24 cellular contexts compared by ENCODE assay signal in genomic region chr4:7394184-7394575, GRCh38. TPM values are rescaled to one million over a fixed set of nuclear protein-coding genes. Genes with fewer than 3 reads are reported as not detected.
DNase-seq lines count a peak whose midpoint lies in the region; ATAC-seq, FAIRE-seq and TF ChIP-seq lines count a peak whose summit lies in the region.
"Had no signal": no experiment of that assay in that cellular context is flagged by ENCODE, and none has a peak within 500 bp of the region (broad histone marks: within the 10 kb centered on the region; RNA-seq: fewer than 3 reads in every experiment).

No MANE protein-coding gene starts in this region.

- no peak overlapping the region for H3K27ac ChIP-seq in BLaER1 treated with 17β-estradiol and CSF1 and Interleukin-3, amounts not matched to agents 10 nM and 100 nM
- no peak overlapping the region for H3K27ac ChIP-seq in coronary artery
- H3K27ac ChIP-seq in CD4-positive, alpha-beta memory T cell (ENCODE audit: low read depth, low read length): no peak overlapping the region
- H3K27ac ChIP-seq: GM23248, SJSA1 had no signal

- H3K9me3 ChIP-seq in BLaER1 treated with 17β-estradiol and CSF1 and Interleukin-3, amounts not matched to agents 10 nM and 100 nM (replicated peaks in 1 of 11): no peaks in the 10 kb centered on the region
- no peaks in the 10 kb centered on the region for H3K9me3 ChIP-seq in CD4-positive, alpha-beta memory T cell (ENCODE audit: control insufficient read depth in 1 of 2, low read length in 2 of 2)
- H3K9me3 ChIP-seq: SJSA1 had no signal

- H3K4me1 Mint-ChIP-seq in osteocyte (ENCODE audit: unreplicated experiment): peaks cover 5% of the 10 kb centered on the region
- H3K4me1 Mint-ChIP-seq in CD4-positive, alpha-beta memory T cell: no peaks in the 10 kb centered on the region

- H3K4me2 ChIP-seq in BLaER1 treated with 17β-estradiol and CSF1 and Interleukin-3, amounts not matched to agents 10 nM and 100 nM: peak overlapping the region in 8 of 11 experiments; percentile 8 to 89 (median 75); a peak in 11 of 22 replicates

- H3K9me3 Mint-ChIP-seq in osteocyte (ENCODE audit: unreplicated experiment): no peaks in the 10 kb centered on the region
- no peaks in the 10 kb centered on the region for H3K9me3 Mint-ChIP-seq in CD4-positive, alpha-beta memory T cell
- H3K9me3 Mint-ChIP-seq: H9 had no signal

- no peak overlapping the region for H3K4me3 Mint-ChIP-seq in osteocyte (ENCODE audit: unreplicated experiment)
- H3K4me3 Mint-ChIP-seq in CD4-positive, alpha-beta memory T cell: no peak overlapping the region
- H3K4me3 Mint-ChIP-seq: H9 had no signal

- CTCF ChIA-PET in CD4-positive, alpha-beta memory T cell (lab: Charles Lee; ENCODE audit: partially characterized antibody): no interaction called here

- no peaks in the 10 kb centered on the region; a peak in 1 of 22 replicates for H4K20me1 ChIP-seq in BLaER1 treated with 17β-estradiol and CSF1 and Interleukin-3, amounts not matched to agents 10 nM and 100 nM

- H3K36me3 ChIP-seq in BLaER1 treated with 17β-estradiol and CSF1 and Interleukin-3, amounts not matched to agents 10 nM and 100 nM: no peaks in the 10 kb centered on the region
- H3K36me3 ChIP-seq in CD4-positive, alpha-beta memory T cell (ENCODE audit: insufficient read depth, low read length): no peaks in the 10 kb centered on the region
- H3K36me3 ChIP-seq: SJSA1 had no signal

- TF ChIP-seq CTCF in D721Med (IDR thresholded peaks at IDR 0.05; ENCODE audit: insufficient read depth, missing control alignments) (no peak), coronary artery (IDR thresholded peaks at IDR 0.05) (no peak), osteocyte (IDR thresholded peaks at IDR 0.05) (no peak)

- no peak overlapping the region for H3K9ac ChIP-seq in BLaER1 treated with 17β-estradiol and CSF1 and Interleukin-3, amounts not matched to agents 10 nM and 100 nM
- H3K9ac ChIP-seq: GM23248 had no signal

- H3K4me3 ChIP-seq in BLaER1 treated with 17β-estradiol and CSF1 and Interleukin-3, amounts not matched to agents 10 nM and 100 nM: no peak overlapping the region
- no peak overlapping the region for H3K4me3 ChIP-seq in coronary artery
- no peak overlapping the region for H3K4me3 ChIP-seq in CD4-positive, alpha-beta memory T cell (ENCODE audit: low read length in 2 of 2)
- H3K4me3 ChIP-seq: GM23248, K562, SJSA1 had no signal

- peaks cover 0 to 8% (median 0%) of the 10 kb centered on the region in 11 experiments; a peak in 2 of 22 replicates for H3K27me3 ChIP-seq in BLaER1 treated with 17β-estradiol and CSF1 and Interleukin-3, amounts not matched to agents 10 nM and 100 nM
- H3K27me3 ChIP-seq in CD4-positive, alpha-beta memory T cell (ENCODE audit: insufficient read depth, low read length): no peaks in the 10 kb centered on the region
- H3K27me3 ChIP-seq: SJSA1 had no signal

- DNase-seq in D721Med (ENCODE audit: insufficient read length, low spot score) (peak; percentile 9), coronary artery (ENCODE audit: low spot score) (peak; percentile 57), osteocyte (ENCODE audit: extremely low spot score, unreplicated experiment) (peak; percentile 51), occipital lobe (lab: John Stamatoyannopoulos, UW) (no peak)
- no peak for DNase-seq in CD4-positive, alpha-beta memory T cell
- DNase-seq: DMS53, GM23248, Kasumi-1, NCI-H1092 treated with DMSO at 0.1 percent for 48 hours, NCI-H146, NCI-H1930, NCI-H2107, NCI-H774, Right ventricle myocardium superior had no signal

- intact Hi-C loops in CD4-positive, alpha-beta memory T cell (cut with micrococcal nuclease): no loop called here

- H3K27me3 Mint-ChIP-seq in osteocyte (ENCODE audit: unreplicated experiment): peaks cover 48% of the 10 kb centered on the region
- peaks cover 13 to 21% of the 10 kb centered on the region in 2 donors for H3K27me3 Mint-ChIP-seq in CD4-positive, alpha-beta memory T cell

- ATAC-seq in HG03469 (IDR thresholded peaks at IDR 0.05; ENCODE audit: unreplicated experiment): no peak
- ATAC-seq: K562 had no signal

- H3K4me1 ChIP-seq in BLaER1 treated with 17β-estradiol and CSF1 and Interleukin-3, amounts not matched to agents 10 nM and 100 nM: peaks cover 21 to 100% (median 89%) of the 10 kb centered on the region in 10 experiments
- no peaks in the 10 kb centered on the region for H3K4me1 ChIP-seq in CD4-positive, alpha-beta memory T cell (ENCODE audit: insufficient read depth, low read length)
- H3K4me1 ChIP-seq: SJSA1 had no signal

- H3K27ac Mint-ChIP-seq in osteocyte (ENCODE audit: unreplicated experiment): no peak overlapping the region
- H3K27ac Mint-ChIP-seq in CD4-positive, alpha-beta memory T cell: no peak overlapping the region

- FAIRE-seq in D721Med (lab: Jason Lieb, UNC): no peak
- FAIRE-seq: G401.6, HTR-8/SVneo, K562 had no signal

- H3K36me3 Mint-ChIP-seq in osteocyte (ENCODE audit: unreplicated experiment): no peaks in the 10 kb centered on the region
- H3K36me3 Mint-ChIP-seq in CD4-positive, alpha-beta memory T cell: no peaks in the 10 kb centered on the region

- POLR2A ChIA-PET in CD4-positive, alpha-beta memory T cell (lab: Charles Lee; ENCODE audit: partially characterized antibody): no interaction called here

RNA-seq across cellular contexts. Expression of gene PSAPL1, which starts 40.5 kb away (rescaled TPM):
- total RNA-seq in osteocyte: not detected in 2 replicates
- total RNA-seq in CD4-positive, alpha-beta memory T cell: not detected
- not detected for polyA plus RNA-seq in CD4-positive, alpha-beta memory T cell
- not detected for total RNA-seq in occipital lobe
- total RNA-seq: A673, GM23248, K562, M059J, Right ventricle myocardium superior, RPMI7951, SJSA1 had no signal
- polyA plus RNA-seq: GM23248, K562 had no signal

Comparison
In these comparisons a context has a peak if more than half of its experiments do, and no peak if none do; other contexts are left out.
1. DNase-seq: peak in D721Med (single experiment), coronary artery (single experiment) and osteocyte (single experiment); none in CD4-positive, alpha-beta memory T cell (0 of 5) and occipital lobe (single experiment).